In genomic region chr2:64595397-64596160, GRCh38 we compare ENCODE assay signal across 10 cellular contexts. TPM values are rescaled to one million over a fixed set of nuclear protein-coding genes. Genes with fewer than 3 reads are reported as not detected.
DNase-seq lines count a peak whose midpoint lies in the region; TF ChIP-seq lines count a peak whose summit lies in the region.
"Had no signal": no experiment of that assay in that cellular context is flagged by ENCODE, and none has a peak within 500 bp of the region (broad histone marks: within the 10 kb centered on the region; RNA-seq: fewer than 3 reads in every experiment).

No MANE protein-coding gene starts in this region.

- no peaks in the 10 kb centered on the region for H3K9me3 Mint-ChIP-seq in mesothelial cell of epicardium
- H3K9me3 Mint-ChIP-seq: dendritic cell treated with granulocyte-macrophage colony-stimulating factor and Interleukin-4, amounts not matched to agents 40 ng/mL and 50 ng/mL, for 4 days had no signal

- H4K91ac ChIP-seq in mesenchymal stem cell (ENCODE audit: low read length) = no peak overlapping the region

- DNase-seq in D341Med (ENCODE audit: low spot score) = peak; percentile 55
- DNase-seq in M059J (ENCODE audit: low read depth) = peak; percentile 36
- no peak for DNase-seq in mammary epithelial cell
- peak; percentile 42 for DNase-seq in mesenchymal stem cell
- no peak for DNase-seq in activated naive CD4-positive, alpha-beta T cell treated with Interleukin-2 at 50 U/mL for 16 hours
- DNase-seq in mesothelial cell of epicardium (ENCODE audit: low spot score in 2 of 2, unreplicated experiment in 2 of 2) = no peak
- no peak for DNase-seq in activated CD8-positive, alpha-beta memory T cell treated with anti-CD3 and anti-CD28 coated beads, Interleukin-2, amount 50 U/mL, for 4 hours
- DNase-seq in Karpas-422 = no peak

- H2BK15ac ChIP-seq in mesenchymal stem cell (ENCODE audit: low read depth, poor library complexity, severe bottlenecking) = no peak overlapping the region

- intact Hi-C loops in mammary epithelial cell (cut with micrococcal nuclease) = loop anchor here (2.0 kb wide), 1 partner anchor 49 kb away; no protein-coding TSS in a partner anchor

- peaks cover 6% of the 10 kb centered on the region for H3K36me3 ChIP-seq in mammary epithelial cell (ENCODE audit: insufficient read depth, low read length)
- H3K36me3 ChIP-seq in mesenchymal stem cell (ENCODE audit: control insufficient read depth in 1 of 2, insufficient read depth in 2 of 2, low read depth in 1 of 2, low read length in 2 of 2) = peaks cover 8 to 20% of the 10 kb centered on the region in 2 experiments
- peaks cover 32% of the 10 kb centered on the region for H3K36me3 ChIP-seq in Karpas-422 (ENCODE audit: insufficient read depth, low read length)

- H3K18ac ChIP-seq in mesenchymal stem cell (ENCODE audit: low read depth in 1 of 2, low read length in 2 of 2) = no peak overlapping the region

- no peak overlapping the region for H3K4me3 Mint-ChIP-seq in mesothelial cell of epicardium
- H3K4me3 Mint-ChIP-seq: dendritic cell treated with granulocyte-macrophage colony-stimulating factor and Interleukin-4, amounts not matched to agents 40 ng/mL and 50 ng/mL, for 4 days had no signal

- no peak overlapping the region for H3K27ac Mint-ChIP-seq in mesothelial cell of epicardium
- H3K27ac Mint-ChIP-seq: dendritic cell treated with granulocyte-macrophage colony-stimulating factor and Interleukin-4, amounts not matched to agents 40 ng/mL and 50 ng/mL, for 4 days had no signal

- no peak overlapping the region for H3K23ac ChIP-seq in mesenchymal stem cell (ENCODE audit: low read length in 2 of 2)

- H3K4me2 ChIP-seq in mammary epithelial cell (ENCODE audit: insufficient read depth, low read depth, low read length) = no peak overlapping the region
- no peak overlapping the region for H3K4me2 ChIP-seq in mesenchymal stem cell (ENCODE audit: low read length, poor library complexity, severe bottlenecking)
- no peak overlapping the region for H3K4me2 ChIP-seq in Karpas-422 (ENCODE audit: low read depth, low read length, poor library complexity, severe bottlenecking)

- peaks cover 3% of the 10 kb centered on the region for H3K79me1 ChIP-seq in mesenchymal stem cell (replicated peaks; ENCODE audit: low read length, poor library complexity, severe bottlenecking)

- H3K4me1 Mint-ChIP-seq in mesothelial cell of epicardium = peaks cover 24% of the 10 kb centered on the region

- no peaks in the 10 kb centered on the region for H4K20me1 ChIP-seq in mammary epithelial cell (ENCODE audit: insufficient read depth, low read length)
- H4K20me1 ChIP-seq in Karpas-422 (ENCODE audit: insufficient read depth, low read depth, low read length) = no peaks in the 10 kb centered on the region

- no peak overlapping the region for H3K4ac ChIP-seq in mesenchymal stem cell (ENCODE audit: low read depth in 1 of 2, low read length in 2 of 2)

- no peak overlapping the region for H3K27ac ChIP-seq in mammary epithelial cell (ENCODE audit: insufficient read depth, low read depth, low read length)
- H3K27ac ChIP-seq in mesenchymal stem cell (ENCODE audit: low read length, poor library complexity, severe bottlenecking) = no peak overlapping the region
- H3K27ac ChIP-seq in Karpas-422 (ENCODE audit: low read length) = no peak overlapping the region

- H3K9me2 ChIP-seq in Karpas-422 (replicated peaks; ENCODE audit: insufficient read depth, low read length) = no peaks in the 10 kb centered on the region

- WGBS in mammary epithelial cell (ENCODE audit: low coverage, missing lambda C conversion rate) = 62% methylated on average over 4 of the region's 4 CpGs
- WGBS in mesenchymal stem cell = 78% methylated on average over 3 of the region's 4 CpGs

- no peak overlapping the region for H3K4me3 ChIP-seq in mammary epithelial cell (replicated peaks in 1 of 3; ENCODE audit: insufficient read depth in 1 of 3, low read depth in 2 of 3, low read length in 3 of 3)
- no peak overlapping the region for H3K4me3 ChIP-seq in mesenchymal stem cell (ENCODE audit: insufficient read depth in 1 of 2, low read depth in 1 of 2, low read length in 2 of 2)
- no peak overlapping the region for H3K4me3 ChIP-seq in Karpas-422 (ENCODE audit: low read length)
- H3K4me3 ChIP-seq: HAP-1 had no signal

- no peak overlapping the region for H2AK5ac ChIP-seq in mesenchymal stem cell (ENCODE audit: low read length, severe bottlenecking)

- H3K9ac ChIP-seq in mammary epithelial cell (ENCODE audit: insufficient read depth, low read length) (no peak overlapping the region), mesenchymal stem cell (ENCODE audit: low read length) (no peak overlapping the region), Karpas-422 (ENCODE audit: low read length) (no peak overlapping the region)

- no peaks in the 10 kb centered on the region for H3K27me3 Mint-ChIP-seq in mesothelial cell of epicardium (ENCODE audit: low read depth)
- H3K27me3 Mint-ChIP-seq: dendritic cell treated with granulocyte-macrophage colony-stimulating factor and Interleukin-4, amounts not matched to agents 40 ng/mL and 50 ng/mL, for 4 days had no signal

- no peak overlapping the region for H2BK120ac ChIP-seq in mesenchymal stem cell (ENCODE audit: low read depth, low read length)

- CTCF ChIA-PET in mammary epithelial cell (lab: Charles Lee; ENCODE audit: low non-redundant PET) = interaction anchor here (0.7 kb wide), 1 partner anchor 58 kb away, joined by 3 read pairs; the partner anchor contains the start of gene SERTAD2

- peak; percentile 19 to 40 for TF ChIP-seq CTCF in mammary epithelial cell (conservative IDR thresholded peaks at IDR 0.05 in 1 of 2, IDR thresholded peaks at IDR 0.05 in 1 of 2; ENCODE audit: extremely low read depth in 1 of 2, insufficient read depth in 1 of 2, low read depth in 1 of 2, low read length in 2 of 2)
- no peak for TF ChIP-seq CTCF in mesothelial cell of epicardium (IDR thresholded peaks at IDR 0.05; ENCODE audit: unreplicated experiment)

- BruUV-seq in mammary epithelial cell (replicated peaks; lab: Mats Ljungman, UMichigan) = no TSS peak

- in situ Hi-C loops in mammary epithelial cell (cut with MboI; ENCODE audit: low sequenced_read_pairs in 2 of 2) = loop anchor here (5.0 to 10.0 kb wide), 3 partner anchors 49 to 277 kb away; no protein-coding TSS in a partner anchor

- H3K4me1 ChIP-seq in mammary epithelial cell (ENCODE audit: insufficient read depth, low read length) = peaks cover 13% of the 10 kb centered on the region
- peaks cover 5% of the 10 kb centered on the region for H3K4me1 ChIP-seq in mesenchymal stem cell (ENCODE audit: control insufficient read depth, insufficient read depth, low read depth, low read length)
- H3K4me1 ChIP-seq in Karpas-422 (ENCODE audit: low read length) = peaks cover 5% of the 10 kb centered on the region; the same call in 1 of the 2 replicates
- H3K4me1 ChIP-seq: HAP-1 had no signal

- dilution Hi-C loops in mammary epithelial cell (cut with HindIII; ENCODE audit: low sequenced_read_pairs) = no loop called here

- no peak overlapping the region for H3K14ac ChIP-seq in mesenchymal stem cell (ENCODE audit: low read length in 2 of 2)

- H2AFZ ChIP-seq in mammary epithelial cell (ENCODE audit: low read depth, low read length) (no peak overlapping the region), mesenchymal stem cell (ENCODE audit: low read depth, low read length) (no peak overlapping the region), Karpas-422 (ENCODE audit: low read length) (no peak overlapping the region)

- H2BK5ac ChIP-seq in mesenchymal stem cell (ENCODE audit: low read depth, low read length, poor library complexity, severe bottlenecking) = no peak overlapping the region

- no peaks in the 10 kb centered on the region for H3K79me2 ChIP-seq in mammary epithelial cell (ENCODE audit: insufficient read depth, low read length)
- no peaks in the 10 kb centered on the region for H3K79me2 ChIP-seq in Karpas-422 (ENCODE audit: low read length)

- no peaks in the 10 kb centered on the region for H3K27me3 ChIP-seq in mammary epithelial cell (ENCODE audit: insufficient read depth, low read length)
- H3K27me3 ChIP-seq in mesenchymal stem cell (ENCODE audit: control insufficient read depth in 1 of 2, insufficient read depth in 1 of 2, low read length in 2 of 2) = no peaks in the 10 kb centered on the region
- no peaks in the 10 kb centered on the region for H3K27me3 ChIP-seq in Karpas-422 (ENCODE audit: low read length)

- H4K8ac ChIP-seq in mesenchymal stem cell (ENCODE audit: low read length) = no peak overlapping the region

- H2BK12ac ChIP-seq in mesenchymal stem cell (ENCODE audit: low read length in 2 of 2) = no peak overlapping the region

- H3K9me3 ChIP-seq in mammary epithelial cell (replicated peaks; ENCODE audit: insufficient read depth, low read length) = no peaks in the 10 kb centered on the region
- no peaks in the 10 kb centered on the region for H3K9me3 ChIP-seq in mesenchymal stem cell (ENCODE audit: control insufficient read depth, low read length)
- no peaks in the 10 kb centered on the region for H3K9me3 ChIP-seq in Karpas-422 (ENCODE audit: low read length)
- H3K9me3 ChIP-seq: HAP-1 had no signal

- H3K36me3 Mint-ChIP-seq in mesothelial cell of epicardium = peaks cover 5% of the 10 kb centered on the region

RNA-seq across cellular contexts. Expression of gene SERTAD2, which starts 58.1 kb away (rescaled TPM):
- 10.0 and 16.9 TPM in 2 replicates for total RNA-seq in M059J (2014; rRNA removed; shearing (Covaris generic))
- total RNA-seq in mammary epithelial cell (10 to 100 TPM; 16.0 to 24.2 TPM), mesothelial cell of epicardium (39.1 to 42.2 TPM (median 41.5 TPM) in 3 replicates)
- polyA plus RNA-seq in mammary epithelial cell = 13.3 TPM
- polyA minus RNA-seq in mammary epithelial cell = 17.2 TPM
- 18.5 TPM for polyA plus RNA-seq in mesenchymal stem cell (2013, experiment 1 of 2)
- polyA plus RNA-seq in mesenchymal stem cell (2013, experiment 2 of 2) = 16.0 TPM
- 27.2 and 73.8 TPM in 2 replicates for total RNA-seq in Karpas-422 (2014; rRNA removed; shearing (Covaris generic); ENCODE audit: low replicate concordance)

Comparison
In these comparisons a context has a peak if more than half of its experiments do, and no peak if none do; other contexts are left out.
1. DNase-seq: peak in D341Med (single experiment), M059J (single experiment) and mesenchymal stem cell (single experiment); none in mammary epithelial cell (single experiment), activated naive CD4-positive, alpha-beta T cell treated with Interleukin-2 at 50 U/mL for 16 hours (single experiment), mesothelial cell of epicardium (0 of 2), activated CD8-positive, alpha-beta memory T cell treated with anti-CD3 and anti-CD28 coated beads, Interleukin-2, amount 50 U/mL, for 4 hours (single experiment) and Karpas-422 (single experiment).